ENCODE assay signal across 7 cellular contexts in genomic region chr17:82097187-82097918, GRCh38. TPM values are rescaled to one million over a fixed set of nuclear protein-coding genes. Genes with fewer than 3 reads are reported as not detected.
DNase-seq lines count a peak whose midpoint lies in the region; ATAC-seq, FAIRE-seq and TF ChIP-seq lines count a peak whose summit lies in the region.

No MANE protein-coding gene starts in this region.

- H4K20me1 ChIP-seq in GM23248 (ENCODE audit: insufficient read depth) (no peaks in the 10 kb centered on the region), OCI-LY7 (ENCODE audit: insufficient read depth, low read length) (peaks cover 21% of the 10 kb centered on the region; the same call in 1 of the 2 replicates), GM12878 (ENCODE audit: control insufficient read depth, insufficient read depth) (no peaks in the 10 kb centered on the region; the same call in 1 of the 2 replicates), smooth muscle cell (ENCODE audit: low read depth) (peaks cover 51% of the 10 kb centered on the region)

- no peak for FAIRE-seq in GM12878 (lab: Jason Lieb, UNC)

- H3K27ac ChIP-seq in GM23248 (peak overlapping the region; percentile 82), OCI-LY7 (ENCODE audit: low read depth, low read length, poor library complexity, severe bottlenecking) (peak overlapping the region; percentile 81), GM12878 (ENCODE audit: control insufficient read depth, insufficient read depth) (peak overlapping the region; percentile 84), smooth muscle cell (ENCODE audit: low read depth) (peak overlapping the region; percentile 78)

- peak overlapping the region; percentile 95 for H3K9ac ChIP-seq in GM23248
- peak overlapping the region; percentile 93 for H3K9ac ChIP-seq in GM12878 (ENCODE audit: control insufficient read depth, insufficient read depth, low read length)
- H3K9ac ChIP-seq in smooth muscle cell (ENCODE audit: low read depth), result peak overlapping the region; percentile 86

- H2AFZ ChIP-seq in GM23248 (peak overlapping the region; percentile 63), OCI-LY7 (ENCODE audit: low read length) (peak overlapping the region; percentile 13; the same call in 1 of the 2 replicates), GM12878 (ENCODE audit: control insufficient read depth, low read depth, low read length) (peak overlapping the region; percentile 44; the same call in 1 of the 2 replicates), smooth muscle cell (ENCODE audit: low read depth) (no peak overlapping the region)

- no peak for TF ChIP-seq EP300 in GM12878 (IDR thresholded peaks at IDR 0.05; ENCODE audit: borderline replicate concordance in 1 of 2, control insufficient read depth in 1 of 2, low read depth in 2 of 2, low read length in 2 of 2)

- CTCF ChIA-PET in OCI-LY7 (lab: Charles Lee; ENCODE audit: unreplicated experiment), result no interaction called here
- CTCF ChIA-PET in GM12878 (lab: Yijun Ruan, JAX), result interaction anchor here (1.3 kb wide), 1 partner anchor 31 kb away, joined by 3 read pairs; no protein-coding TSS in a partner anchor

- no peaks in the 10 kb centered on the region for H3K9me2 ChIP-seq in GM23248 (ENCODE audit: insufficient read depth)
- H3K9me2 ChIP-seq in OCI-LY7 (ENCODE audit: insufficient read depth, low read length), result no peaks in the 10 kb centered on the region

- ATAC-seq in GM12878, result peak; percentile 1

- 0 out of 2 replicates have a peak, but pooled peaks cover 4% of the 10 kb centered on the region for H3K4me1 ChIP-seq in GM23248 (ENCODE audit: insufficient read depth)
- peaks cover 45% of the 10 kb centered on the region for H3K4me1 ChIP-seq in OCI-LY7 (ENCODE audit: insufficient read depth, low read length, poor library complexity, severe bottlenecking)
- peaks cover 17% of the 10 kb centered on the region for H3K4me1 ChIP-seq in GM12878 (ENCODE audit: control insufficient read depth, insufficient read depth, low read length)
- H3K4me1 ChIP-seq in smooth muscle cell (ENCODE audit: low read depth), result peaks cover 34% of the 10 kb centered on the region

- H3F3A ChIP-seq in GM23248 (ENCODE audit: insufficient read depth), result no peaks in the 10 kb centered on the region
- peaks cover 10% of the 10 kb centered on the region for H3F3A ChIP-seq in smooth muscle cell (ENCODE audit: low read depth)

- RAD21 ChIA-PET in GM12878 (lab: Charles Lee; ENCODE audit: unreplicated experiment), result interaction anchor here (1.1 kb wide), 1 partner anchor 60 kb away, joined by 5 read pairs; the partner anchor contains the start of gene DCXR

- SMC1A ChIA-PET in GM12878 (lab: Charles Lee; ENCODE audit: uncharacterized antibody, unreplicated experiment), result no interaction called here

- no peak for TF ChIP-seq RAD21 in GM12878 (IDR thresholded peaks at IDR 0.05; ENCODE audit: insufficient read depth, low read depth, low read length)

- in situ Hi-C loops in GM23248 (cut with MboI), result no loop called here
- in situ Hi-C loops in GM12878 (cut with MboI), result no loop called here

- 1 to 3% methylated on average over 25 to 59 of the region's 77 CpGs for WGBS in GM23248 (ENCODE audit: low coverage in 1 of 2, low lambda C conversion rate in 2 of 2, missing lambda C conversion rate in 2 of 2), 2 experiments
- under 1% methylated on average over 57 of the region's 77 CpGs for WGBS in GM12878 (ENCODE audit: insufficient coverage, insufficient replicate concordance, low lambda C conversion rate, missing lambda C conversion rate)
- WGBS in smooth muscle cell (ENCODE audit: low lambda C conversion rate), result under 1% methylated on average over 59 of the region's 77 CpGs

- intact Hi-C loops in OCI-LY7 (cut with micrococcal nuclease; ENCODE audit: unreplicated experiment) (loop anchor here (5.0 kb wide), 2 partner anchors 415 to 585 kb away; partner anchors contain the start of genes ACTG1, ARL16 and HGS), GM12878 (cut with micrococcal nuclease; ENCODE audit: unreplicated experiment) (loop anchor here (5.0 kb wide), 2 partner anchors 45 to 60 kb away; partner anchors contain the start of genes DCXR, GPS1 and RFNG)

- no peaks in the 10 kb centered on the region for H3K9me3 ChIP-seq in GM23248 (ENCODE audit: low read depth)
- no peaks in the 10 kb centered on the region for H3K9me3 ChIP-seq in OCI-LY7 (ENCODE audit: low read length)
- H3K9me3 ChIP-seq in GM12878 (replicated peaks; ENCODE audit: control insufficient read depth, insufficient read depth, low read length), result no peaks in the 10 kb centered on the region
- no peaks in the 10 kb centered on the region for H3K9me3 ChIP-seq in smooth muscle cell (replicated peaks; ENCODE audit: low read depth)

- TF ChIP-seq POLR2A in GM12878 (IDR thresholded peaks at IDR 0.05; ENCODE audit: low read depth, low read length), result peak; percentile 67; the same call in 1 of the 2 replicates

- BruUV-seq in OCI-LY7 (replicated peaks; lab: Mats Ljungman, UMichigan), result no TSS peak
- BruUV-seq in GM12878 (replicated peaks; lab: Mats Ljungman, UMichigan), result TSS peak; percentile 60

- peak overlapping the region; percentile 80 for H3K4me2 ChIP-seq in GM23248 (ENCODE audit: unreplicated experiment)
- peak overlapping the region; percentile 81 for H3K4me2 ChIP-seq in OCI-LY7 (ENCODE audit: low read length)
- H3K4me2 ChIP-seq in GM12878 (ENCODE audit: control insufficient read depth, insufficient read depth), result peak overlapping the region; percentile 87
- peak overlapping the region; percentile 100 for H3K4me2 ChIP-seq in smooth muscle cell

- POLR2A ChIA-PET in OCI-LY7 (lab: Charles Lee) (no interaction called here), GM12878 (lab: Charles Lee) (interaction anchor here (0.6 to 2.3 kb wide), 10 partner anchors 9 to 227 kb away, joined by 3 to 9 read pairs (median 4); partner anchors contain the start of genes CENPX and LRRC45)

- H3K79me2 ChIP-seq in GM23248 (ENCODE audit: insufficient read depth) (peaks cover 27% of the 10 kb centered on the region), OCI-LY7 (ENCODE audit: insufficient read depth, low read depth, low read length) (peaks cover 34% of the 10 kb centered on the region), GM12878 (ENCODE audit: control insufficient read depth, insufficient read depth, low read length) (peaks cover 47% of the 10 kb centered on the region), smooth muscle cell (ENCODE audit: low read depth) (peaks cover 53% of the 10 kb centered on the region)

- H3K27me3 ChIP-seq in GM23248 (replicated peaks; ENCODE audit: insufficient read depth), result no peaks in the 10 kb centered on the region
- H3K27me3 ChIP-seq in GM12878 (replicated peaks in 1 of 2; ENCODE audit: control insufficient read depth in 2 of 2, insufficient read depth in 2 of 2, low read length in 1 of 2), result no peaks in the 10 kb centered on the region
- no peaks in the 10 kb centered on the region for H3K27me3 ChIP-seq in smooth muscle cell (ENCODE audit: low read depth)

- H3K36me3 ChIP-seq in GM23248 (ENCODE audit: low read depth) (peaks cover 4% of the 10 kb centered on the region; the same call in 1 of the 2 replicates), OCI-LY7 (ENCODE audit: insufficient read depth, low read length) (peaks cover 47% of the 10 kb centered on the region), GM12878 (ENCODE audit: control insufficient read depth in 2 of 2, insufficient read depth in 2 of 2, low read length in 1 of 2) (peaks cover 8 to 25% of the 10 kb centered on the region in 2 experiments; a peak in 3 of 4 replicates), smooth muscle cell (ENCODE audit: low read depth) (no peaks in the 10 kb centered on the region)

- H3K4me3 ChIP-seq in GM23248 (peak overlapping the region; percentile 83), OCI-LY7 (ENCODE audit: low read depth, low read length, poor library complexity, severe bottlenecking) (peak overlapping the region; percentile 87), GM12878 (peak overlapping the region; percentile 92), smooth muscle cell (peak overlapping the region; percentile 97)

- DNase-seq in GM03348 (ENCODE audit: low spot score) (peak; percentile 87), GM23248 (peak; percentile 82), OCI-LY7 (ENCODE audit: low spot score) (peak; percentile 58), GM12878 (ENCODE audit: low read depth, low spot score) (no peak), iPS-NIHi11 (ENCODE audit: low spot score) (peak; percentile 86), smooth muscle cell (lab: John Stamatoyannopoulos, UW; ENCODE audit: unreplicated experiment) (peak; percentile 28), NCI-H1694 (lab: John Stamatoyannopoulos, UW) (no peak)

- TF ChIP-seq CTCF in OCI-LY7 (conservative IDR thresholded peaks at IDR 0.05; ENCODE audit: low read length), result no peak
- no peak for TF ChIP-seq CTCF in GM12878 (IDR thresholded peaks at IDR 0.05 in 2 of 3, conservative IDR thresholded peaks at IDR 0.05 in 1 of 3; ENCODE audit: control insufficient read depth in 2 of 3, extremely low read depth in 1 of 3, insufficient read depth in 1 of 3, low read depth in 3 of 3, low read length in 3 of 3)
- TF ChIP-seq CTCF in smooth muscle cell (IDR thresholded peaks at IDR 0.05; ENCODE audit: borderline replicate concordance, insufficient read depth, poor library complexity, severe bottlenecking), result no peak

RNA-seq across cellular contexts. Expression of gene FASN, which starts 0.7 kb away (rescaled TPM):
- 33.8 and 38.2 TPM in 2 replicates for total RNA-seq in GM23248 (2014; rRNA removed; shearing (Covaris generic))
- 12.7 and 16.3 TPM in 2 replicates for polyA plus RNA-seq in GM23248 (2016; fragmentation: Nextera tagmentation; extraction: Ambion mirVana)
- total RNA-seq in OCI-LY7 (2014; rRNA removed; shearing (Covaris generic)), result 94.4 and 111 TPM in 2 replicates
- total RNA-seq in OCI-LY7 (2022), result 299 and 364 TPM in 2 replicates
- total RNA-seq in GM12878 (2013; cell fraction: nucleolus; rRNA removed), result 81.2 and 110 TPM in 2 replicates
- total RNA-seq in GM12878 (2014; rRNA removed), result 67.4 and 73.8 TPM in 2 replicates
- total RNA-seq in GM12878 (2014; rRNA removed; fragmentation: Illumina TruSeq; extraction: Trizol), result 18.0 and 20.8 TPM in 2 replicates
- total RNA-seq in GM12878 (2021), result 333 and 348 TPM in 2 replicates
- 15.3 TPM for polyA plus RNA-seq in GM12878 (2011; ENCODE audit: low read depth)
- 4.5 and 10.8 TPM in 2 replicates for polyA plus RNA-seq in GM12878 (2011; rRNA removed)
- 31.3 and 40.9 TPM in 2 replicates for polyA plus RNA-seq in GM12878 (2011; cell fraction: cytosol; rRNA removed)
- 137 and 205 TPM in 2 replicates for polyA plus RNA-seq in GM12878 (2011; cell fraction: nucleus; rRNA removed)
- polyA plus RNA-seq in GM12878 (2012), result 82.0 and 91.6 TPM in 2 replicates
- 1.6 and 12.8 TPM in 2 replicates for polyA plus RNA-seq in GM12878 (2014; fragmentation: Illumina TruSeq; extraction: Trizol)
- under 1 TPM; 0.19 to 0.31 TPM for polyA plus RNA-seq in GM12878 (2014; fragmentation: Nextera tagmentation; extraction: Ambion mirVana)
- polyA plus RNA-seq in GM12878 (2014; rRNA removed), result 87.8 and 131 TPM in 2 replicates
- polyA plus RNA-seq in GM12878 (2016; fragmentation: Nextera tagmentation; extraction: Ambion mirVana), result 10 to 100 TPM; 40.1 to 42.5 TPM
- 21.8 and 51.5 TPM in 2 replicates for polyA minus RNA-seq in GM12878 (2011; rRNA and poly(A)+ RNA removed)
- 91.7 and 93.8 TPM in 2 replicates for polyA minus RNA-seq in GM12878 (2011; cell fraction: cytosol; rRNA and poly(A)+ RNA removed)
- polyA minus RNA-seq in GM12878 (2011; cell fraction: nucleus; rRNA and poly(A)+ RNA removed), result 35.7 and 66.9 TPM in 2 replicates
- 46.6 and 49.4 TPM in 2 replicates for total RNA-seq in smooth muscle cell
- 48.4 and 49.3 TPM in 2 replicates for polyA plus RNA-seq in smooth muscle cell

RNA-seq across cellular contexts. Expression of gene DUS1L, which starts 31.7 kb away (rescaled TPM):
- 61.2 and 96.4 TPM in 2 replicates for total RNA-seq in GM23248 (2014; rRNA removed; shearing (Covaris generic))
- polyA plus RNA-seq in GM23248 (2016; fragmentation: Nextera tagmentation; extraction: Ambion mirVana) (13.3 and 27.7 TPM in 2 replicates), GM12878 (2011; rRNA removed) (21.0 and 42.6 TPM in 2 replicates), GM12878 (2014; fragmentation: Illumina TruSeq; extraction: Trizol) (13.8 and 46.5 TPM in 2 replicates), GM12878 (2014; fragmentation: Nextera tagmentation; extraction: Ambion mirVana) (10 to 100 TPM in 1 of 2 experiments, 1 to 10 TPM in 1; 6.1 to 15.3 TPM), GM12878 (2014; rRNA removed) (147 and 155 TPM in 2 replicates), GM12878 (2016; fragmentation: Nextera tagmentation; extraction: Ambion mirVana) (10 to 100 TPM in 1 of 2 experiments, 1 to 10 TPM in 1; 9.7 to 25.4 TPM), smooth muscle cell (125 and 141 TPM in 2 replicates)
- 374 and 388 TPM in 2 replicates for total RNA-seq in OCI-LY7 (2014; rRNA removed; shearing (Covaris generic))
- total RNA-seq in OCI-LY7 (2022) (300 and 320 TPM in 2 replicates), GM12878 (2014; rRNA removed) (107 and 132 TPM in 2 replicates), GM12878 (2014; rRNA removed; fragmentation: Illumina TruSeq; extraction: Trizol) (43.3 and 50.3 TPM in 2 replicates), GM12878 (2021) (137 and 157 TPM in 2 replicates), smooth muscle cell (30.7 and 49.4 TPM in 2 replicates)
- 56.8 and 75.9 TPM in 2 replicates for total RNA-seq in GM12878 (2013; cell fraction: nucleolus; rRNA removed)
- 52.5 TPM for polyA plus RNA-seq in GM12878 (2011; ENCODE audit: low read depth)
- polyA plus RNA-seq in GM12878 (2011; cell fraction: cytosol; rRNA removed), result 77.7 and 101 TPM in 2 replicates
- polyA plus RNA-seq in GM12878 (2011; cell fraction: nucleus; rRNA removed), result 285 and 360 TPM in 2 replicates
- polyA plus RNA-seq in GM12878 (2012), result 61.7 and 71.7 TPM in 2 replicates
- polyA minus RNA-seq in GM12878 (2011; rRNA and poly(A)+ RNA removed), result 23.4 and 40.3 TPM in 2 replicates
- polyA minus RNA-seq in GM12878 (2011; cell fraction: cytosol; rRNA and poly(A)+ RNA removed), result 25.4 and 29.1 TPM in 2 replicates
- polyA minus RNA-seq in GM12878 (2011; cell fraction: nucleus; rRNA and poly(A)+ RNA removed), result 63.5 and 104 TPM in 2 replicates

RNA-seq across cellular contexts. Expression of gene GPS1, which starts 45.7 kb away (rescaled TPM):
- total RNA-seq in GM23248 (2014; rRNA removed; shearing (Covaris generic)), result 130 and 138 TPM in 2 replicates
- 101 and 104 TPM in 2 replicates for polyA plus RNA-seq in GM23248 (2016; fragmentation: Nextera tagmentation; extraction: Ambion mirVana)
- total RNA-seq in OCI-LY7 (2014; rRNA removed; shearing (Covaris generic)), result 137 and 169 TPM in 2 replicates
- 123 and 133 TPM in 2 replicates for total RNA-seq in OCI-LY7 (2022)
- total RNA-seq in GM12878 (2013; cell fraction: nucleolus; rRNA removed), result 41.6 and 44.7 TPM in 2 replicates
- 110 and 131 TPM in 2 replicates for total RNA-seq in GM12878 (2014; rRNA removed)
- total RNA-seq in GM12878 (2014; rRNA removed; fragmentation: Illumina TruSeq; extraction: Trizol), result 35.1 and 37.1 TPM in 2 replicates
- 113 and 122 TPM in 2 replicates for total RNA-seq in GM12878 (2021)
- polyA plus RNA-seq in GM12878 (2011; ENCODE audit: low read depth), result 21.3 TPM
- polyA plus RNA-seq in GM12878 (2011; rRNA removed), result 14.3 and 53.3 TPM in 2 replicates
- polyA plus RNA-seq in GM12878 (2011; cell fraction: cytosol; rRNA removed), result 65.9 and 98.5 TPM in 2 replicates
- 198 and 262 TPM in 2 replicates for polyA plus RNA-seq in GM12878 (2011; cell fraction: nucleus; rRNA removed)
- polyA plus RNA-seq in GM12878 (2012), result 41.2 and 44.0 TPM in 2 replicates
- 7.5 and 32.8 TPM in 2 replicates for polyA plus RNA-seq in GM12878 (2014; fragmentation: Illumina TruSeq; extraction: Trizol)
- polyA plus RNA-seq in GM12878 (2014; fragmentation: Nextera tagmentation; extraction: Ambion mirVana), result 10 to 100 TPM in 1 of 2 experiments, 1 to 10 TPM in 1; 2.2 to 11.5 TPM
- polyA plus RNA-seq in GM12878 (2014; rRNA removed), result 102 and 119 TPM in 2 replicates
- 100 to 1,000 TPM; 119 to 146 TPM for polyA plus RNA-seq in GM12878 (2016; fragmentation: Nextera tagmentation; extraction: Ambion mirVana)
- polyA minus RNA-seq in GM12878 (2011; rRNA and poly(A)+ RNA removed), result 50.1 and 72.3 TPM in 2 replicates
- 44.1 and 45.0 TPM in 2 replicates for polyA minus RNA-seq in GM12878 (2011; cell fraction: cytosol; rRNA and poly(A)+ RNA removed)
- 42.7 and 84.3 TPM in 2 replicates for polyA minus RNA-seq in GM12878 (2011; cell fraction: nucleus; rRNA and poly(A)+ RNA removed)
- 72.0 and 93.7 TPM in 2 replicates for total RNA-seq in smooth muscle cell
- polyA plus RNA-seq in smooth muscle cell, result 134 and 143 TPM in 2 replicates

RNA-seq across cellular contexts. Expression of gene RFNG, which starts 45.7 kb away (rescaled TPM):
- 59.8 and 61.2 TPM in 2 replicates for total RNA-seq in GM23248 (2014; rRNA removed; shearing (Covaris generic))
- polyA plus RNA-seq in GM23248 (2016; fragmentation: Nextera tagmentation; extraction: Ambion mirVana) (10.6 and 11.8 TPM in 2 replicates), GM12878 (2011; rRNA removed) (4.4 and 7.1 TPM in 2 replicates), GM12878 (2014; fragmentation: Illumina TruSeq; extraction: Trizol) (1.3 and 7.2 TPM in 2 replicates), GM12878 (2014; fragmentation: Nextera tagmentation; extraction: Ambion mirVana) (under 1 TPM; 0.10 to 0.93 TPM), GM12878 (2014; rRNA removed) (19.0 and 22.4 TPM in 2 replicates), GM12878 (2016; fragmentation: Nextera tagmentation; extraction: Ambion mirVana) (1 to 10 TPM; 1.6 to 2.6 TPM), smooth muscle cell (54.9 and 58.8 TPM in 2 replicates)
- 50.5 and 59.4 TPM in 2 replicates for total RNA-seq in OCI-LY7 (2014; rRNA removed; shearing (Covaris generic))
- total RNA-seq in OCI-LY7 (2022) (41.3 and 47.3 TPM in 2 replicates), GM12878 (2014; rRNA removed) (14.5 and 14.8 TPM in 2 replicates), GM12878 (2014; rRNA removed; fragmentation: Illumina TruSeq; extraction: Trizol) (5.2 and 7.8 TPM in 2 replicates), GM12878 (2021) (17.7 and 19.6 TPM in 2 replicates), smooth muscle cell (20.3 and 27.1 TPM in 2 replicates)
- total RNA-seq in GM12878 (2013; cell fraction: nucleolus; rRNA removed), result 23.5 and 23.7 TPM in 2 replicates
- polyA plus RNA-seq in GM12878 (2011; ENCODE audit: low read depth), result 10.9 TPM
- 6.6 and 12.0 TPM in 2 replicates for polyA plus RNA-seq in GM12878 (2011; cell fraction: cytosol; rRNA removed)
- polyA plus RNA-seq in GM12878 (2011; cell fraction: nucleus; rRNA removed), result 83.6 and 89.3 TPM in 2 replicates
- 20.4 and 23.3 TPM in 2 replicates for polyA plus RNA-seq in GM12878 (2012)
- 2.4 and 4.8 TPM in 2 replicates for polyA minus RNA-seq in GM12878 (2011; rRNA and poly(A)+ RNA removed)
- 2.9 and 4.4 TPM in 2 replicates for polyA minus RNA-seq in GM12878 (2011; cell fraction: cytosol; rRNA and poly(A)+ RNA removed)
- polyA minus RNA-seq in GM12878 (2011; cell fraction: nucleus; rRNA and poly(A)+ RNA removed), result 8.1 and 8.2 TPM in 2 replicates

RNA-seq across cellular contexts. Expression of gene DCXR, which starts 59.9 kb away (rescaled TPM):
- 75.8 and 83.5 TPM in 2 replicates for total RNA-seq in GM23248 (2014; rRNA removed; shearing (Covaris generic))
- 69.9 and 70.2 TPM in 2 replicates for polyA plus RNA-seq in GM23248 (2016; fragmentation: Nextera tagmentation; extraction: Ambion mirVana)
- total RNA-seq in OCI-LY7 (2014; rRNA removed; shearing (Covaris generic)), result 138 and 147 TPM in 2 replicates
- 132 and 138 TPM in 2 replicates for total RNA-seq in OCI-LY7 (2022)
- 13.4 and 14.9 TPM in 2 replicates for total RNA-seq in GM12878 (2013; cell fraction: nucleolus; rRNA removed)
- 80.8 and 85.8 TPM in 2 replicates for total RNA-seq in GM12878 (2014; rRNA removed)
- 32.4 and 39.9 TPM in 2 replicates for total RNA-seq in GM12878 (2014; rRNA removed; fragmentation: Illumina TruSeq; extraction: Trizol)
- total RNA-seq in GM12878 (2021), result 110 and 119 TPM in 2 replicates
- polyA plus RNA-seq in GM12878 (2011; ENCODE audit: low read depth), result 79.4 TPM
- polyA plus RNA-seq in GM12878 (2011; rRNA removed), result 29.9 and 66.6 TPM in 2 replicates
- 188 and 195 TPM in 2 replicates for polyA plus RNA-seq in GM12878 (2011; cell fraction: cytosol; rRNA removed)
- polyA plus RNA-seq in GM12878 (2011; cell fraction: nucleus; rRNA removed), result 136 and 154 TPM in 2 replicates
- polyA plus RNA-seq in GM12878 (2012), result 73.6 and 79.6 TPM in 2 replicates
- 45.6 and 92.0 TPM in 2 replicates for polyA plus RNA-seq in GM12878 (2014; fragmentation: Illumina TruSeq; extraction: Trizol)
- 10 to 100 TPM; 12.3 to 44.8 TPM for polyA plus RNA-seq in GM12878 (2014; fragmentation: Nextera tagmentation; extraction: Ambion mirVana)
- 128 and 151 TPM in 2 replicates for polyA plus RNA-seq in GM12878 (2014; rRNA removed)
- polyA plus RNA-seq in GM12878 (2016; fragmentation: Nextera tagmentation; extraction: Ambion mirVana), result 100 to 1,000 TPM; 122 to 139 TPM
- 53.5 and 69.9 TPM in 2 replicates for polyA minus RNA-seq in GM12878 (2011; rRNA and poly(A)+ RNA removed)
- polyA minus RNA-seq in GM12878 (2011; cell fraction: cytosol; rRNA and poly(A)+ RNA removed), result 23.2 and 25.8 TPM in 2 replicates
- 21.6 and 34.3 TPM in 2 replicates for polyA minus RNA-seq in GM12878 (2011; cell fraction: nucleus; rRNA and poly(A)+ RNA removed)
- 34.9 and 46.4 TPM in 2 replicates for total RNA-seq in smooth muscle cell
- 84.4 and 89.4 TPM in 2 replicates for polyA plus RNA-seq in smooth muscle cell

Comparison
In these comparisons a context has a peak if more than half of its experiments do, and no peak if none do; other contexts are left out.
1. DNase-seq: peak in GM03348 (single experiment), GM23248 (single experiment), OCI-LY7 (single experiment), iPS-NIHi11 (single experiment) and smooth muscle cell (single experiment); none in GM12878 (single experiment) and NCI-H1694 (single experiment).
2. Peak in every context shown above with its lines, with median percentiles within 50 percentile points of each other: H3K27ac ChIP-seq, H3K4me2 ChIP-seq, H3K4me3 ChIP-seq and H3K9ac ChIP-seq.